In the genomic region with DNA sequence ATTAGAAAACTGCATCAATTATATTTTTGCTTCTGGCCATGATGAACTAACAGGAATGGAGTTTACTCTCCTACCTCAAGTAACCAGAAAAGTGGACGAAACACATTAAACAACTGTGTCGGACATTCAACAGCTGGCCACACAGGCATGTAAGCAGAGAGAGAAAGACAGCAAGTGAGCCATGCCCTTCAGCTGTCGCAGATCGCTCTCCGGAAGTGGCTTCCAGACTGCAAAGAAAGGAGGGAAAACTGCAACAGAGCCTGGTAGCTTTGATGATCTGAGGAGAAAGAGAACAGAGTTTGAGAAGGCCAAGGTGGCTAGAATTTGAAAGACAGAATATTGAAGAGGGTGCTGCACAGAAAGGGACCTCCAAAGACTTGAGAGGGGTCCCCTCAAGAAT, we compare ENCODE assay signal across 24 cellular contexts.
"Had no signal": no experiment of that assay in that cellular context is flagged by ENCODE, and none has a peak within 500 bp of the region (broad histone marks: within the 10 kb centered on the region; RNA-seq: fewer than 3 reads in every experiment).

No MANE protein-coding gene starts in this region.

- H3K4me3 ChIP-seq: breast epithelium had no signal

- ATAC-seq: activated CD8-positive, alpha-beta memory T cell treated with anti-CD3 and anti-CD28 coated beads, Interleukin-2, amount 10 ng/mL, durations not matched to agents 7 days and 5 days; Panc1; Right ventricle myocardium inferior; WTC11 had no signal

- DNase-seq: activated CD4-positive, alpha-beta T cell treated with anti-CD3 and anti-CD28 coated beads, Interleukin-2, amount 10 ng/mL, durations not matched to agents 24 days and 14 days; activated CD4-positive, alpha-beta T cell treated with anti-CD3 and anti-CD28 coated beads, Interleukin-2, amount 50 U/mL, for 48 hours; activated CD4-positive, CD25-positive, alpha-beta regulatory T cell treated with anti-CD3 and anti-CD28 coated beads, Interleukin-2, amount 50 U/mL, for 72 hours; activated CD8-positive, alpha-beta memory T cell treated with anti-CD3 and anti-CD28 coated beads, Interleukin-2, amount 10 ng/mL, durations not matched to agents 7 days and 5 days; activated effector memory CD4-positive, alpha-beta T cell treated with Interleukin-2 at 50 U/mL for 16 hours; activated naive CD4-positive, alpha-beta T cell; activated T-cell treated with anti-CD3 and anti-CD28 coated beads, Interleukin-2, amount 50 U/mL, for 24 hours; aorta; central memory CD4-positive, alpha-beta T cell; Karpas-422; MM.1S; NCI-H1417; NCI-H2029; NCI-H345; NCI-H510A; NCI-H69; NK-92 treated with Interleukin-12 subunit alpha and Interleukin-12 subunit beta, amount 100 ng/mL, for 24 hours; OCI-M1; RPMI8226; T-helper 9 cell had no signal

- H3K4me1 ChIP-seq: breast epithelium had no signal

- H3K9me3 ChIP-seq: breast epithelium had no signal

- H3K36me3 ChIP-seq: breast epithelium had no signal

- H3K27me3 ChIP-seq: breast epithelium had no signal

- H3K27ac ChIP-seq: breast epithelium had no signal
